In the genomic region with DNA sequence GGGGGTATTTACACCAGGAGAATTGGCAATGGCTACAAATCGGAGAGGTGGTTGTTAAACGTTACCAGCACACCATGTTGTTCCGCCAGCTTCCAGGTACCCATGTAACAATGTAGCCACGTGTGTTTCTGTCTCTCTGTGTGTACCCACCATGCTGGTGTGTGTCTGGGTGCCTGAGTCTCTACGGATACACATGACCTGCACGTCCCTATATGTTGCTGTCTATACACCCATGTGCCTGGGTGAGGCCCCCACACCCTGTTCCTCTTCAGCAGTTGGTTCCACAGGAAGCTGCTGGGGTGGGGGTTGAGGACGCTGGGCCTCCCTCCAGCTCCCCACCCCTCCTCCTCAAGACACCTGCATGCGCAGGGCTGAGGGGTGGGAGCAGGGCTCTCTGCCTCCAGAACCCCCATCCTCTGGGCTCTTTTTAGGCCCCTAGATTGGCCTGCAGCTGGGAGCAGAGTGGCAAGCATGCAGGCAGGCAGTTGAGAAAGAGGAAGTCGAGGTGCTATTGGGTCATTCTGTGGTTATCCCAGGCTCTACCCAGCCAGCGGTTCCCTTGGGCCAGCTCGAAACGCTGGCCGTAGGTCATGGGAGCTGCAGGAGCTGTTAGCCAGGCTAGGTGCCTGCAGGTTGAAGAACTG, we compare ENCODE assay signal across 8 cellular contexts. TPM values are rescaled to one million over a fixed set of nuclear protein-coding genes. Genes with fewer than 3 reads are reported as not detected.
DNase-seq lines count a peak whose midpoint lies in the region; ATAC-seq and TF ChIP-seq lines count a peak whose summit lies in the region.

TSS of gene ARHGEF18 (plus strand) at position 351 of the 644 bp plus-strand sequence. CDS start 13,954 bp downstream, outside the sequence.

- H2AFZ ChIP-seq in PC-9: no peak within 1 kb of the TSS

- H4K20me1 ChIP-seq in PC-9 (ENCODE audit: insufficient read depth): no peaks in the 10 kb centered on the region

- H3K4me3 ChIP-seq in PC-9: no peak within 1 kb of the TSS

- H3K4me1 Mint-ChIP-seq in immature natural killer cell: peaks cover 62 to 76% of the 10 kb centered on the region in 2 donors
- H3K4me1 Mint-ChIP-seq in stimulated activated memory B cell treated with anti-CD40 and anti-IgM and Interleukin-4, amounts not matched to agents 10 μg/mL and 1 μg/mL and 100 μg/mL, for 72 hours: peaks cover 65% of the 10 kb centered on the region

- H3F3A ChIP-seq in PC-9 (ENCODE audit: insufficient read depth, low read depth): no peaks in the 10 kb centered on the region

- CTCF ChIA-PET in PC-9 (lab: Charles Lee): no interaction called here

- no peaks in the 10 kb centered on the region for H3K36me3 ChIP-seq in PC-9 (ENCODE audit: low read depth)

- peak; percentile 65 for ATAC-seq in stimulated activated memory B cell treated with anti-CD40 and anti-IgM and Interleukin-4, amounts not matched to agents 10 μg/mL and 1 μg/mL and 100 μg/mL, for 72 hours
- ATAC-seq in HG02970 (IDR thresholded peaks at IDR 0.05; ENCODE audit: low FRiP score, unreplicated experiment): no peak

- TF ChIP-seq CTCF in PC-9 (conservative IDR thresholded peaks at IDR 0.05): no peak

- H3K9me3 Mint-ChIP-seq in immature natural killer cell: peaks cover 0 to 7% (median 4%) of the 10 kb centered on the region in 6 donors
- H3K9me3 Mint-ChIP-seq in stimulated activated memory B cell treated with anti-CD40 and anti-IgM and Interleukin-4, amounts not matched to agents 10 μg/mL and 1 μg/mL and 100 μg/mL, for 72 hours: peaks cover 6% of the 10 kb centered on the region

- intact Hi-C loops in PC-9 (cut with micrococcal nuclease; ENCODE audit: unreplicated experiment): no loop called here

- H3K9me3 ChIP-seq in PC-9 (ENCODE audit: insufficient read depth, low read depth): no peaks in the 10 kb centered on the region

- H3K4me2 ChIP-seq in PC-9: no peak within 1 kb of the TSS

- H3K4me3 Mint-ChIP-seq in immature natural killer cell: peak within 1 kb of the TSS; percentile 89 to 94 (median 93)
- peak within 1 kb of the TSS; percentile 90 for H3K4me3 Mint-ChIP-seq in stimulated activated memory B cell treated with anti-CD40 and anti-IgM and Interleukin-4, amounts not matched to agents 10 μg/mL and 1 μg/mL and 100 μg/mL, for 72 hours

- peak within 1 kb of the TSS; percentile 88 to 100 (median 94) for H3K27ac Mint-ChIP-seq in immature natural killer cell
- peak within 1 kb of the TSS; percentile 88 for H3K27ac Mint-ChIP-seq in stimulated activated memory B cell treated with anti-CD40 and anti-IgM and Interleukin-4, amounts not matched to agents 10 μg/mL and 1 μg/mL and 100 μg/mL, for 72 hours

- BruUV-seq in PC-9 (replicated peaks; lab: Mats Ljungman, UMichigan): no TSS peak

- no peaks in the 10 kb centered on the region; the same call in 1 of the 2 replicates for H3K4me1 ChIP-seq in PC-9 (replicated peaks; ENCODE audit: insufficient read depth)

- no peaks in the 10 kb centered on the region for H3K79me2 ChIP-seq in PC-9 (ENCODE audit: low read depth)

- POLR2A ChIA-PET in PC-9 (lab: Charles Lee; ENCODE audit: unreplicated experiment): no interaction called here

- H3K27me3 Mint-ChIP-seq in immature natural killer cell (ENCODE audit: low read depth in 3 of 3): peaks cover 0 to 5% (median 2%) of the 10 kb centered on the region in 3 donors
- no peaks in the 10 kb centered on the region for H3K27me3 Mint-ChIP-seq in stimulated activated memory B cell treated with anti-CD40 and anti-IgM and Interleukin-4, amounts not matched to agents 10 μg/mL and 1 μg/mL and 100 μg/mL, for 72 hours

- H3K27ac ChIP-seq in PC-9: no peak within 1 kb of the TSS

- no peaks in the 10 kb centered on the region for H3K27me3 ChIP-seq in PC-9 (ENCODE audit: insufficient read depth, low read depth)

- H3K9me2 ChIP-seq in PC-9 (ENCODE audit: insufficient read depth): no peaks in the 10 kb centered on the region

- H3K36me3 Mint-ChIP-seq in immature natural killer cell: peaks cover 9 to 18% (median 11%) of the 10 kb centered on the region in 3 donors
- peaks cover 18% of the 10 kb centered on the region for H3K36me3 Mint-ChIP-seq in stimulated activated memory B cell treated with anti-CD40 and anti-IgM and Interleukin-4, amounts not matched to agents 10 μg/mL and 1 μg/mL and 100 μg/mL, for 72 hours

- DNase-seq in Daoy (ENCODE audit: low read depth) (no peak), PC-9 (no peak), immature natural killer cell (peak in 2 of 3 donors; percentile 24 to 28), GM03348 (ENCODE audit: low spot score) (no peak), NCI-H146 (lab: John Stamatoyannopoulos, UW) (no peak)
- peak; percentile 53 for DNase-seq in activated naive CD4-positive, alpha-beta T cell treated with Interleukin-2 at 50 U/mL for 16 hours

RNA-seq across cellular contexts. Expression of gene ARHGEF18, which starts in this region (rescaled TPM):
- 38.8 and 53.5 TPM in 2 replicates for total RNA-seq in Daoy (2014; rRNA removed; shearing (Covaris generic))
- total RNA-seq in PC-9 (2021): 58.2 and 77.4 TPM in 2 replicates
- polyA plus RNA-seq in immature natural killer cell: 1 to 10 TPM in 2 of 3 donors, under 1 TPM in 1; 0.86 to 7.8 (median 1.2) TPM

Comparison
In these comparisons a context has a peak if more than half of its experiments do, and no peak if none do; other contexts are left out.
1. DNase-seq: peak in activated naive CD4-positive, alpha-beta T cell treated with Interleukin-2 at 50 U/mL for 16 hours (single experiment) and immature natural killer cell (2 of 3); none in Daoy (single experiment), PC-9 (0 of 2), GM03348 (single experiment) and NCI-H146 (single experiment).